ENCODE assay signal across 2 cellular contexts in the genomic region with DNA sequence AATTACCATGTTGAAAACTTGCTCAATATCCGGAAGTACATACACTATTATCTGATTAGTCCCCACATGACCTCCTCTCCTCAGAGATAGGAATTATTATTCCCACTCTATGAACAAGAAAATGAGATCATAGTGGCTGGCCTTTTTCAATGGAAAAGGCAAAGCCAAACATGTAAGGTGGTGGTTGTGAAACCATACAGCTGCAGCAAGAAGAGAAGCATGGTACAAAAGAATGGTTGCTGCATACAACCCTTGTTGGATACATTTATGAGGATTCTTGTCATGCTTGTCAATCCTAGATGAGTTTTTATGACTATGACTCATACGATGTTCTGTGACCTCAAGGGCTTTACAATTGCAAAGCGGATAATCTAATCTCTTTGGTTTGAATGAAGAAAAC.
TF ChIP-seq lines count a peak whose summit lies in the region.

No MANE protein-coding gene starts in this region.

TF ChIP-seq in IMR-90, 13 proteins besides CTCF, POLR2A, EP300 and RAD21:
- TF ChIP-seq MXI1 (IDR thresholded peaks at IDR 0.05; ENCODE audit: borderline replicate concordance, low read depth, low read length): no peak
- peak; percentile 23; the same call in 1 of the 2 replicates for TF ChIP-seq CEBPB (IDR thresholded peaks at IDR 0.05; ENCODE audit: low read depth, low read length)

TF ChIP-seq in endothelial cell of umbilical vein, 7 proteins besides CTCF, POLR2A, EP300 and RAD21:
- TF ChIP-seq JUN (IDR thresholded peaks at IDR 0.05; ENCODE audit: borderline replicate concordance, insufficient read depth, insufficient read length, low read depth): peak; percentile 5
- no peak for TF ChIP-seq MYC (IDR thresholded peaks at IDR 0.05; ENCODE audit: low read depth, low read length)
- TF ChIP-seq, protein P1, sequence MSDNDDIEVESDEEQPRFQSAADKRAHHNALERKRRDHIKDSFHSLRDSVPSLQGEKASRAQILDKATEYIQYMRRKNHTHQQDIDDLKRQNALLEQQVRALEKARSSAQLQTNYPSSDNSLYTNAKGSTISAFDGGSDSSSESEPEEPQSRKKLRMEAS (IDR thresholded peaks at IDR 0.05; ENCODE audit: insufficient read depth, insufficient read length): no peak
- no peak for TF ChIP-seq FOS (IDR thresholded peaks at IDR 0.05; ENCODE audit: borderline replicate concordance, insufficient read depth, low read length)
- TF ChIP-seq GATA2 (IDR thresholded peaks at IDR 0.05; ENCODE audit: insufficient read depth, insufficient read length, low read depth, low read length): no peak
- TF ChIP-seq EZH2 (IDR thresholded peaks at IDR 0.05; ENCODE audit: borderline replicate concordance, low read depth, low read length, severe bottlenecking): no peak
